ENCODE assay signal across 24 cellular contexts in the genomic region with DNA sequence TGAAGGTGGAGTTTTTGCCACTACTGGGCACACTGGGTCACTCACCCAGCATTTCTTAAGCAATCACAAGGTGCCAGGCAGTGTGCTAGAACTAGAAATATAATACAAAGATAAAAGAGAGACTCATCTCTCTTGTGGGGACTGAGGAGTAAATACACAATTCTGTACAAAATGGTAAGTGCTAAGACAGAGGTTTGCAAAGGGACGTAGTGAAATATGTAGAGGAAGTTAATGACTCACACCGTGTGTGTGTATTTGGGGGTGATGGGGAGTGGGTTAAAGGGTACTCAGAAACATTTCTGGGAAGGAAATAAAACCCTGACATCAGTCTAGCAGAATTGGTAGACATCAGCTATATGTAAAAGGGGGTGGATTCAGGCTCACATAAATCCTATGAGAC.
DNase-seq lines count a peak whose midpoint lies in the region; ATAC-seq and TF ChIP-seq lines count a peak whose summit lies in the region.
"Had no signal": no experiment of that assay in that cellular context is flagged by ENCODE, and none has a peak within 500 bp of the region (broad histone marks: within the 10 kb centered on the region; RNA-seq: fewer than 3 reads in every experiment).

No MANE protein-coding gene starts in this region.

- ATAC-seq in activated T-cell treated with anti-CD3 and anti-CD28 coated beads, Interleukin-2, amount 50 U/mL, for 72 hours (replicated peaks in 1 of 2) = peak; percentile 65 to 82
- no peak for ATAC-seq in activated T-cell treated with anti-CD3 and anti-CD28 coated beads, Interleukin-2, amount 50 U/mL, for 4 hours
- ATAC-seq in SK-N-SH treated with all-trans-retinoic acid at 6 μM for 48 hours = no peak
- no peak for ATAC-seq in T-helper 17 cell
- ATAC-seq: GM12878 had no signal

- TF ChIP-seq CTCF in type B pancreatic cell (conservative IDR thresholded peaks at IDR 0.05) = no peak

- no peaks in the 10 kb centered on the region for H3K9me3 ChIP-seq in T-helper 17 cell (ENCODE audit: control insufficient read depth, low read length, poor library complexity, severe bottlenecking)
- H3K9me3 ChIP-seq: BE2C, BLaER1 had no signal

- H3K27me3 Mint-ChIP-seq in activated T-cell treated with anti-CD3 and anti-CD28 coated beads, Interleukin-2, amount 50 U/mL, for 72 hours (ENCODE audit: low read depth) = peaks cover 5% of the 10 kb centered on the region
- H3K27me3 Mint-ChIP-seq in activated T-cell treated with anti-CD3 and anti-CD28 coated beads, Interleukin-2, amount 50 U/mL, for 4 hours (ENCODE audit: low read depth) = peaks cover 18% of the 10 kb centered on the region
- H3K27me3 Mint-ChIP-seq in activated T-helper 2 cell treated with anti-CD3 and anti-CD28 coated beads, Interferon-gamma antibody, Interleukin-2, Interleukin-4, amounts not matched to agents 10 μg/mL and 5 μg/mL and 100 μg/mL, durations not matched to agents 14 hours and 24 hours and 36 hours (ENCODE audit: low read depth) = peaks cover under 1% of the 10 kb centered on the region
- H3K27me3 Mint-ChIP-seq in type B pancreatic cell (peaks cover 8% of the 10 kb centered on the region), T-helper 17 cell (peaks cover 35% of the 10 kb centered on the region)

- H3K4me1 Mint-ChIP-seq in activated T-cell treated with anti-CD3 and anti-CD28 coated beads, Interleukin-2, amount 50 U/mL, for 72 hours (ENCODE audit: low read depth) = peaks cover 8% of the 10 kb centered on the region
- no peaks in the 10 kb centered on the region for H3K4me1 Mint-ChIP-seq in activated T-cell treated with anti-CD3 and anti-CD28 coated beads, Interleukin-2, amount 50 U/mL, for 4 hours (ENCODE audit: low read depth)
- peaks cover 12% of the 10 kb centered on the region for H3K4me1 Mint-ChIP-seq in activated T-helper 2 cell treated with anti-CD3 and anti-CD28 coated beads, Interferon-gamma antibody, Interleukin-2, Interleukin-4, amounts not matched to agents 10 μg/mL and 5 μg/mL and 100 μg/mL, durations not matched to agents 14 hours and 24 hours and 36 hours (ENCODE audit: low read depth)
- peaks cover 9% of the 10 kb centered on the region for H3K4me1 Mint-ChIP-seq in type B pancreatic cell (ENCODE audit: unreplicated experiment)
- peaks cover 3% of the 10 kb centered on the region for H3K4me1 Mint-ChIP-seq in T-helper 17 cell
- H3K4me1 Mint-ChIP-seq: CD14-positive monocyte; CD4-positive, alpha-beta memory T cell; CD8-positive, alpha-beta memory T cell had no signal

- intact Hi-C loops in activated T-helper 2 cell treated with anti-CD3 and anti-CD28 coated beads, Interferon-gamma antibody, Interleukin-2, Interleukin-4, amounts not matched to agents 10 μg/mL and 5 μg/mL and 100 μg/mL, durations not matched to agents 14 hours and 24 hours and 36 hours (cut with micrococcal nuclease) = loop anchor here (10.0 kb wide), 3 partner anchors 46 to 146 kb away; no protein-coding TSS in a partner anchor

- H3K36me3 Mint-ChIP-seq in activated T-cell treated with anti-CD3 and anti-CD28 coated beads, Interleukin-2, amount 50 U/mL, for 72 hours (ENCODE audit: insufficient read depth in 2 of 2) = no peaks in the 10 kb centered on the region
- no peaks in the 10 kb centered on the region for H3K36me3 Mint-ChIP-seq in activated T-cell treated with anti-CD3 and anti-CD28 coated beads, Interleukin-2, amount 50 U/mL, for 4 hours (ENCODE audit: insufficient read depth)
- no peaks in the 10 kb centered on the region for H3K36me3 Mint-ChIP-seq in activated T-helper 2 cell treated with anti-CD3 and anti-CD28 coated beads, Interferon-gamma antibody, Interleukin-2, Interleukin-4, amounts not matched to agents 10 μg/mL and 5 μg/mL and 100 μg/mL, durations not matched to agents 14 hours and 24 hours and 36 hours (ENCODE audit: low read depth)
- peaks cover 3% of the 10 kb centered on the region for H3K36me3 Mint-ChIP-seq in type B pancreatic cell
- H3K36me3 Mint-ChIP-seq in T-helper 17 cell (ENCODE audit: low read depth) = no peaks in the 10 kb centered on the region
- H3K36me3 Mint-ChIP-seq: CD14-positive monocyte; CD4-positive, alpha-beta memory T cell; CD4-positive, CD25-positive, alpha-beta regulatory T cell; CD8-positive, alpha-beta memory T cell had no signal

- DNase-seq in activated T-cell treated with anti-CD3 and anti-CD28 coated beads, Interleukin-2, amount 50 U/mL, for 72 hours = no peak
- no peak for DNase-seq in activated T-cell treated with anti-CD3 and anti-CD28 coated beads, Interleukin-2, amount 50 U/mL, for 4 hours
- DNase-seq in activated T-helper 2 cell treated with anti-CD3 and anti-CD28 coated beads, Interferon-gamma antibody, Interleukin-2, Interleukin-4, amounts not matched to agents 10 μg/mL and 5 μg/mL and 100 μg/mL, durations not matched to agents 14 hours and 24 hours and 36 hours (ENCODE audit: low spot score) = no peak
- DNase-seq in type B pancreatic cell (ENCODE audit: extremely low spot score, unreplicated experiment) = no peak
- DNase-seq in T-helper 17 cell = no peak
- DNase-seq: 8988T; ACHN; BE2C; C1 segment of cervical spinal cord; CD4-positive, alpha-beta memory T cell; CD4-positive, CD25-positive, alpha-beta regulatory T cell; CD8-positive, alpha-beta memory T cell; COR-L47; DMS 273 treated with DMSO at 0.1 percent for 48 hours; DMS153; DMS53; DMS79; DND-41; EL; GDM1 had no signal

- no peak overlapping the region for H3K27ac Mint-ChIP-seq in activated T-cell treated with anti-CD3 and anti-CD28 coated beads, Interleukin-2, amount 50 U/mL, for 72 hours
- H3K27ac Mint-ChIP-seq in activated T-helper 2 cell treated with anti-CD3 and anti-CD28 coated beads, Interferon-gamma antibody, Interleukin-2, Interleukin-4, amounts not matched to agents 10 μg/mL and 5 μg/mL and 100 μg/mL, durations not matched to agents 14 hours and 24 hours and 36 hours = peak overlapping the region; percentile 47
- H3K27ac Mint-ChIP-seq in type B pancreatic cell (peak overlapping the region; percentile 90), T-helper 17 cell (no peak overlapping the region)
- H3K27ac Mint-ChIP-seq: CD14-positive monocyte; CD4-positive, alpha-beta memory T cell; CD4-positive, CD25-positive, alpha-beta regulatory T cell; CD8-positive, alpha-beta memory T cell had no signal

- H3K4me3 Mint-ChIP-seq in activated T-cell treated with anti-CD3 and anti-CD28 coated beads, Interleukin-2, amount 50 U/mL, for 72 hours = no peak overlapping the region
- H3K4me3 Mint-ChIP-seq in activated T-cell treated with anti-CD3 and anti-CD28 coated beads, Interleukin-2, amount 50 U/mL, for 4 hours = no peak overlapping the region
- H3K4me3 Mint-ChIP-seq in activated T-helper 2 cell treated with anti-CD3 and anti-CD28 coated beads, Interferon-gamma antibody, Interleukin-2, Interleukin-4, amounts not matched to agents 10 μg/mL and 5 μg/mL and 100 μg/mL, durations not matched to agents 14 hours and 24 hours and 36 hours (ENCODE audit: low read depth) = no peak overlapping the region
- no peak overlapping the region for H3K4me3 Mint-ChIP-seq in type B pancreatic cell
- no peak overlapping the region for H3K4me3 Mint-ChIP-seq in T-helper 17 cell
- H3K4me3 Mint-ChIP-seq: CD14-positive monocyte; CD4-positive, alpha-beta memory T cell; CD4-positive, CD25-positive, alpha-beta regulatory T cell; CD8-positive, alpha-beta memory T cell had no signal

- H3K9me3 Mint-ChIP-seq in activated T-cell treated with anti-CD3 and anti-CD28 coated beads, Interleukin-2, amount 50 U/mL, for 72 hours = no peaks in the 10 kb centered on the region
- no peaks in the 10 kb centered on the region for H3K9me3 Mint-ChIP-seq in activated T-cell treated with anti-CD3 and anti-CD28 coated beads, Interleukin-2, amount 50 U/mL, for 4 hours
- H3K9me3 Mint-ChIP-seq in activated T-helper 2 cell treated with anti-CD3 and anti-CD28 coated beads, Interferon-gamma antibody, Interleukin-2, Interleukin-4, amounts not matched to agents 10 μg/mL and 5 μg/mL and 100 μg/mL, durations not matched to agents 14 hours and 24 hours and 36 hours = no peaks in the 10 kb centered on the region
- peaks cover 4% of the 10 kb centered on the region for H3K9me3 Mint-ChIP-seq in type B pancreatic cell
- H3K9me3 Mint-ChIP-seq: CD8-positive, alpha-beta memory T cell had no signal

TF ChIP-seq in SK-N-SH treated with all-trans-retinoic acid at 6 μM for 48 hours, 23 proteins besides CTCF, POLR2A, EP300 and RAD21 (continues in another document):
- TF ChIP-seq, protein P1, sequence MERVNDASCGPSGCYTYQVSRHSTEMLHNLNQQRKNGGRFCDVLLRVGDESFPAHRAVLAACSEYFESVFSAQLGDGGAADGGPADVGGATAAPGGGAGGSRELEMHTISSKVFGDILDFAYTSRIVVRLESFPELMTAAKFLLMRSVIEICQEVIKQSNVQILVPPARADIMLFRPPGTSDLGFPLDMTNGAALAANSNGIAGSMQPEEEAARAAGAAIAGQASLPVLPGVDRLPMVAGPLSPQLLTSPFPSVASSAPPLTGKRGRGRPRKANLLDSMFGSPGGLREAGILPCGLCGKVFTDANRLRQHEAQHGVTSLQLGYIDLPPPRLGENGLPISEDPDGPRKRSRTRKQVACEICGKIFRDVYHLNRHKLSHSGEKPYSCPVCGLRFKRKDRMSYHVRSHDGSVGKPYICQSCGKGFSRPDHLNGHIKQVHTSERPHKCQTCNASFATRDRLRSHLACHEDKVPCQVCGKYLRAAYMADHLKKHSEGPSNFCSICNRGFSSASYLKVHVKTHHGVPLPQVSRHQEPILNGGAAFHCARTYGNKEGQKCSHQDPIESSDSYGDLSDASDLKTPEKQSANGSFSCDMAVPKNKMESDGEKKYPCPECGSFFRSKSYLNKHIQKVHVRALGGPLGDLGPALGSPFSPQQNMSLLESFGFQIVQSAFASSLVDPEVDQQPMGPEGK (CRISPR knock-in tag; IDR thresholded peaks at IDR 0.05; ENCODE audit: borderline replicate concordance) = no peak

Comparison
In these comparisons a context has a peak if more than half of its experiments do, and no peak if none do; other contexts are left out.
1. ATAC-seq: peak in activated T-cell treated with anti-CD3 and anti-CD28 coated beads, Interleukin-2, amount 50 U/mL, for 72 hours (2 of 2); none in activated T-cell treated with anti-CD3 and anti-CD28 coated beads, Interleukin-2, amount 50 U/mL, for 4 hours (0 of 2), SK-N-SH treated with all-trans-retinoic acid at 6 μM for 48 hours (single experiment) and T-helper 17 cell (single experiment).
2. H3K27ac Mint-ChIP-seq: peak in activated T-helper 2 cell treated with anti-CD3 and anti-CD28 coated beads, Interferon-gamma antibody, Interleukin-2, Interleukin-4, amounts not matched to agents 10 μg/mL and 5 μg/mL and 100 μg/mL, durations not matched to agents 14 hours and 24 hours and 36 hours (single experiment) and type B pancreatic cell (single experiment); none in activated T-cell treated with anti-CD3 and anti-CD28 coated beads, Interleukin-2, amount 50 U/mL, for 72 hours (single experiment) and T-helper 17 cell (single experiment).